15 cellular contexts compared by ENCODE assay signal in genomic region chr19:50557009-50557613, GRCh38. TPM values are rescaled to one million over a fixed set of nuclear protein-coding genes. Genes with fewer than 3 reads are reported as not detected.
DNase-seq lines count a peak whose midpoint lies in the region; ATAC-seq, FAIRE-seq and TF ChIP-seq lines count a peak whose summit lies in the region.
"Had no signal": no experiment of that assay in that cellular context is flagged by ENCODE, and none has a peak within 500 bp of the region (broad histone marks: within the 10 kb centered on the region; RNA-seq: fewer than 3 reads in every experiment).

No MANE protein-coding gene starts in this region.

- no peak for TF ChIP-seq CTCF in chondrocyte (IDR thresholded peaks at IDR 0.05)
- no peak for TF ChIP-seq CTCF in neural cell (IDR thresholded peaks at IDR 0.05; ENCODE audit: poor library complexity, severe bottlenecking)
- no peak for TF ChIP-seq CTCF in prostate gland (IDR thresholded peaks at IDR 0.05)
- no peak for TF ChIP-seq CTCF in tibial nerve (IDR thresholded peaks at IDR 0.05)

- no peak overlapping the region for H3K4me2 ChIP-seq in neural cell (ENCODE audit: low read length)

- no peaks in the 10 kb centered on the region for H3K27me3 ChIP-seq in CD4-positive, CD25-positive, alpha-beta regulatory T cell (ENCODE audit: control insufficient read depth, insufficient read depth, low read length)
- H3K27me3 ChIP-seq in neural cell (ENCODE audit: insufficient read depth, low read depth, low read length), result no peaks in the 10 kb centered on the region
- peaks cover 12% of the 10 kb centered on the region for H3K27me3 ChIP-seq in prostate gland (replicated peaks; ENCODE audit: insufficient read depth)
- peaks cover 0 to 78% of the 10 kb centered on the region in 2 donors for H3K27me3 ChIP-seq in tibial nerve

- H3K79me2 ChIP-seq in neural cell (replicated peaks; ENCODE audit: insufficient read depth, low read length), result peaks cover 65% of the 10 kb centered on the region

- no peak for ATAC-seq in CD4-positive, CD25-positive, alpha-beta regulatory T cell (ENCODE audit: low read depth in 2 of 2)
- no peak for ATAC-seq in activated T-cell treated with anti-CD3 and anti-CD28 coated beads, Interleukin-2, amount 50 U/mL, for 72 hours (replicated peaks in 1 of 2)

- no peak overlapping the region for H3K27ac ChIP-seq in CD4-positive, CD25-positive, alpha-beta regulatory T cell (ENCODE audit: insufficient read depth, low read length, poor library complexity, severe bottlenecking)
- H3K27ac ChIP-seq in neural cell (ENCODE audit: low read length), result peak overlapping the region; percentile 57
- no peak overlapping the region for H3K27ac ChIP-seq in prostate gland
- H3K27ac ChIP-seq in tibial nerve, result no peak overlapping the region
- H3K27ac ChIP-seq: brain microvascular endothelial cell had no signal

- TF ChIP-seq POLR2A in GM12891 (IDR thresholded peaks at IDR 0.05; ENCODE audit: low read depth, low read length), result no peak
- no peak for TF ChIP-seq POLR2A in prostate gland (IDR thresholded peaks at IDR 0.05)
- no peak for TF ChIP-seq POLR2A in tibial nerve (IDR thresholded peaks at IDR 0.05)

- no peak for FAIRE-seq in GM12891 (lab: Jason Lieb, UNC)

- H3K4me3 Mint-ChIP-seq in CD4-positive, CD25-positive, alpha-beta regulatory T cell, result peak overlapping the region in 3 of 4 donors; percentile 7 to 89 (median 8)
- H3K4me3 Mint-ChIP-seq in chondrocyte (ENCODE audit: unreplicated experiment), result peak overlapping the region; percentile 93
- peak overlapping the region in 1 of 2 donors; percentile 90 for H3K4me3 Mint-ChIP-seq in activated T-cell treated with anti-CD3 and anti-CD28 coated beads, Interleukin-2, amount 50 U/mL, for 72 hours

- H3K9me2 ChIP-seq in neural cell (ENCODE audit: insufficient read depth, low read length), result no peaks in the 10 kb centered on the region

- peak overlapping the region; percentile 44 for H3K9ac ChIP-seq in neural cell (ENCODE audit: low read length)

- H3K4me1 Mint-ChIP-seq in CD4-positive, CD25-positive, alpha-beta regulatory T cell, result peaks cover 0 to 17% (median 11%) of the 10 kb centered on the region in 4 donors
- H3K4me1 Mint-ChIP-seq in chondrocyte (ENCODE audit: low read depth), result peaks cover 10% of the 10 kb centered on the region
- peaks cover 5% of the 10 kb centered on the region for H3K4me1 Mint-ChIP-seq in activated T-cell treated with anti-CD3 and anti-CD28 coated beads, Interleukin-2, amount 50 U/mL, for 72 hours (ENCODE audit: low read depth)

- peaks cover 44% of the 10 kb centered on the region for H3K27me3 Mint-ChIP-seq in CD4-positive, CD25-positive, alpha-beta regulatory T cell
- peaks cover 44% of the 10 kb centered on the region for H3K27me3 Mint-ChIP-seq in chondrocyte (ENCODE audit: low read depth)
- H3K27me3 Mint-ChIP-seq in activated T-cell treated with anti-CD3 and anti-CD28 coated beads, Interleukin-2, amount 50 U/mL, for 72 hours (ENCODE audit: low read depth), result peaks cover 61% of the 10 kb centered on the region

- no peaks in the 10 kb centered on the region for H3F3A ChIP-seq in neural cell (ENCODE audit: insufficient read depth, low read length, poor library complexity, severe bottlenecking)

- no peak overlapping the region for H3K4me3 ChIP-seq in CD4-positive, CD25-positive, alpha-beta regulatory T cell (ENCODE audit: low read depth, low read length)
- peak overlapping the region; percentile 50 for H3K4me3 ChIP-seq in neural cell (ENCODE audit: low read length)
- H3K4me3 ChIP-seq in prostate gland, result no peak overlapping the region
- H3K4me3 ChIP-seq in tibial nerve, result peak overlapping the region in 1 of 4 donors; percentile 47

- no peak overlapping the region for H3K27ac Mint-ChIP-seq in CD4-positive, CD25-positive, alpha-beta regulatory T cell
- H3K27ac Mint-ChIP-seq in chondrocyte (ENCODE audit: unreplicated experiment), result no peak overlapping the region
- H3K27ac Mint-ChIP-seq in activated T-cell treated with anti-CD3 and anti-CD28 coated beads, Interleukin-2, amount 50 U/mL, for 72 hours, result no peak overlapping the region
- H3K27ac Mint-ChIP-seq: CD8-positive, alpha-beta memory T cell had no signal

- H3K9me3 Mint-ChIP-seq in CD4-positive, CD25-positive, alpha-beta regulatory T cell, result peaks cover 0 to 3% (median 0%) of the 10 kb centered on the region in 7 donors
- no peaks in the 10 kb centered on the region for H3K9me3 Mint-ChIP-seq in chondrocyte (ENCODE audit: low read depth)
- no peaks in the 10 kb centered on the region for H3K9me3 Mint-ChIP-seq in activated T-cell treated with anti-CD3 and anti-CD28 coated beads, Interleukin-2, amount 50 U/mL, for 72 hours
- H3K9me3 Mint-ChIP-seq: activated CD4-positive, alpha-beta T cell treated with anti-CD3 and anti-CD28 coated beads, Interleukin-2, amount 10 ng/mL, durations not matched to agents 7 days and 5 days; CD8-positive, alpha-beta memory T cell; T-helper 1 cell treated with Interleukin-12 subunit alpha and Interleukin-12 subunit beta and Interleukin-4 antibody, amounts not matched to agents 30 μg/mL and 1 μg/mL, for 36 hours had no signal

- intact Hi-C loops in prostate gland (cut with DNase I), result no loop called here

- H2AFZ ChIP-seq in neural cell (ENCODE audit: low read depth, low read length), result no peak overlapping the region

- DNase-seq in CD4-positive, CD25-positive, alpha-beta regulatory T cell, result no peak
- DNase-seq in HuH-7 (ENCODE audit: low spot score) (peak; percentile 54), chondrocyte (ENCODE audit: low spot score) (peak; percentile 81), GM12891 (ENCODE audit: insufficient read length, low spot score) (no peak), prostate gland (ENCODE audit: low spot score) (no peak), tibial nerve (ENCODE audit: low spot score in 2 of 2) (no peak)
- DNase-seq in activated T-cell treated with anti-CD3 and anti-CD28 coated beads, Interleukin-2, amount 50 U/mL, for 72 hours, result no peak

- H3K4me1 ChIP-seq in CD4-positive, CD25-positive, alpha-beta regulatory T cell (ENCODE audit: control insufficient read depth, insufficient read depth, low read length, poor library complexity, severe bottlenecking), result peaks cover 12% of the 10 kb centered on the region
- H3K4me1 ChIP-seq in prostate gland (replicated peaks), result no peaks in the 10 kb centered on the region
- peaks cover 0 to 15% (median 3%) of the 10 kb centered on the region in 4 donors for H3K4me1 ChIP-seq in tibial nerve

- TF ChIP-seq RAD21 in neural cell (conservative IDR thresholded peaks at IDR 0.05), result no peak

- 15% methylated on average over 20 of the region's 20 CpGs for WGBS in prostate gland
- 20 to 21% methylated on average over 17 to 20 of the region's 20 CpGs for WGBS in tibial nerve, 2 donors

- no peaks in the 10 kb centered on the region for H3K9me3 ChIP-seq in CD4-positive, CD25-positive, alpha-beta regulatory T cell (ENCODE audit: control insufficient read depth in 2 of 2, low read length in 2 of 2)
- H3K9me3 ChIP-seq in neural cell (ENCODE audit: low read length), result no peaks in the 10 kb centered on the region
- no peaks in the 10 kb centered on the region for H3K9me3 ChIP-seq in prostate gland
- H3K9me3 ChIP-seq in tibial nerve, result no peaks in the 10 kb centered on the region

- peaks cover 17% of the 10 kb centered on the region for H4K20me1 ChIP-seq in neural cell (ENCODE audit: insufficient read depth)

- TF ChIP-seq EP300 in neural cell (conservative IDR thresholded peaks at IDR 0.05; ENCODE audit: poor library complexity, severe bottlenecking) (no peak), tibial nerve (IDR thresholded peaks at IDR 0.05) (no peak)

- no peaks in the 10 kb centered on the region for H3K36me3 ChIP-seq in CD4-positive, CD25-positive, alpha-beta regulatory T cell (ENCODE audit: control insufficient read depth, insufficient read depth, low read length)
- H3K36me3 ChIP-seq in neural cell (ENCODE audit: insufficient read depth, low read length) (peaks cover 4% of the 10 kb centered on the region), prostate gland (no peaks in the 10 kb centered on the region), tibial nerve (no peaks in the 10 kb centered on the region)
- H3K36me3 ChIP-seq: brain microvascular endothelial cell had no signal

- no peaks in the 10 kb centered on the region for H3K36me3 Mint-ChIP-seq in CD4-positive, CD25-positive, alpha-beta regulatory T cell
- no peaks in the 10 kb centered on the region for H3K36me3 Mint-ChIP-seq in chondrocyte (ENCODE audit: low read depth)
- no peaks in the 10 kb centered on the region for H3K36me3 Mint-ChIP-seq in activated T-cell treated with anti-CD3 and anti-CD28 coated beads, Interleukin-2, amount 50 U/mL, for 72 hours (ENCODE audit: insufficient read depth in 2 of 2)
- H3K36me3 Mint-ChIP-seq: CD8-positive, alpha-beta memory T cell had no signal

TF ChIP-seq in neural cell, 6 proteins besides CTCF, POLR2A, EP300 and RAD21 (continues in another document):
- no peak for TF ChIP-seq POLR2AphosphoS5 (IDR thresholded peaks at IDR 0.05)
- no peak for TF ChIP-seq SMC3 (conservative IDR thresholded peaks at IDR 0.05; ENCODE audit: poor library complexity)

TF ChIP-seq in GM12891, 5 proteins besides CTCF, POLR2A, EP300 and RAD21 (continues in another document):
- no peak for TF ChIP-seq TAF1 (IDR thresholded peaks at IDR 0.05; ENCODE audit: low read depth, low read length)

RNA-seq across cellular contexts. Expression of gene LRRC4B, which starts 11.1 kb away (rescaled TPM):
- not detected for total RNA-seq in CD4-positive, CD25-positive, alpha-beta regulatory T cell
- polyA plus RNA-seq in CD4-positive, CD25-positive, alpha-beta regulatory T cell, result not detected
- total RNA-seq in chondrocyte (0.31 to 1.2 TPM (median 0.52 TPM) in 3 replicates), prostate gland (1 to 10 TPM; 5.6 to 7.9 TPM), tibial nerve (1 to 10 TPM; 1.0 to 3.7 (median 2.8) TPM)
- polyA plus RNA-seq in neural cell, result 83.1 and 98.9 TPM in 2 replicates
- polyA minus RNA-seq in neural cell, result 151 and 186 TPM in 2 replicates
- 0.09 TPM for polyA plus RNA-seq in GM12891 (2012; ENCODE audit: low read depth, missing spikeins)
- under 1 TPM in 1 of 2 donors, not detected in 1; 0.58 TPM for total RNA-seq in activated T-cell treated with anti-CD3 and anti-CD28 coated beads, Interleukin-2, amount 50 U/mL, for 72 hours
- total RNA-seq: activated CD4-positive, alpha-beta T cell treated with anti-CD3 and anti-CD28 coated beads, Interleukin-2, amount 10 ng/mL, durations not matched to agents 7 days and 5 days; CD8-positive, alpha-beta memory T cell; M059J had no signal
- polyA plus RNA-seq: CD8-positive, alpha-beta memory T cell had no signal

RNA-seq across cellular contexts. Expression of gene ASPDH, which starts 43.4 kb away (rescaled TPM):
- total RNA-seq in CD4-positive, CD25-positive, alpha-beta regulatory T cell, result not detected
- not detected for polyA plus RNA-seq in CD4-positive, CD25-positive, alpha-beta regulatory T cell
- total RNA-seq in chondrocyte (not detected in 3 replicates), prostate gland (not detected), tibial nerve (not detected)
- 0.98 TPM in 1 of 2 replicates, not detected in the other for polyA plus RNA-seq in neural cell
- not detected in 2 replicates for polyA minus RNA-seq in neural cell
- 0.32 TPM for polyA plus RNA-seq in GM12891 (2012; ENCODE audit: low read depth, missing spikeins)
- total RNA-seq in activated T-cell treated with anti-CD3 and anti-CD28 coated beads, Interleukin-2, amount 50 U/mL, for 72 hours, result not detected
- total RNA-seq: activated CD4-positive, alpha-beta T cell treated with anti-CD3 and anti-CD28 coated beads, Interleukin-2, amount 10 ng/mL, durations not matched to agents 7 days and 5 days; CD8-positive, alpha-beta memory T cell; M059J; mucosa of gallbladder; sciatic nerve had no signal
- polyA plus RNA-seq: CD8-positive, alpha-beta memory T cell had no signal

RNA-seq across cellular contexts. Expression of gene JOSD2, which starts 46.1 kb away (rescaled TPM):
- 18.5 TPM for total RNA-seq in CD4-positive, CD25-positive, alpha-beta regulatory T cell
- polyA plus RNA-seq in CD4-positive, CD25-positive, alpha-beta regulatory T cell, result 10 to 100 TPM; 16.6 to 37.7 (median 28.4) TPM
- total RNA-seq in chondrocyte (42.5 to 44.7 TPM (median 43.1 TPM) in 3 replicates), prostate gland (10 to 100 TPM; 29.4 to 31.7 TPM), tibial nerve (10 to 100 TPM; 32.3 to 52.2 (median 38.8) TPM)
- 6.6 and 10.7 TPM in 2 replicates for polyA plus RNA-seq in neural cell
- polyA minus RNA-seq in neural cell, result 2.8 and 2.9 TPM in 2 replicates
- polyA plus RNA-seq in GM12891 (2012; ENCODE audit: low read depth, missing spikeins), result 19.6 TPM
- 10 to 100 TPM; 27.6 to 34.0 TPM for total RNA-seq in activated T-cell treated with anti-CD3 and anti-CD28 coated beads, Interleukin-2, amount 50 U/mL, for 72 hours

Comparison
In these comparisons a context has a peak if more than half of its experiments do, and no peak if none do; other contexts are left out.
1. DNase-seq: peak in HuH-7 (single experiment) and chondrocyte (single experiment); none in CD4-positive, CD25-positive, alpha-beta regulatory T cell (0 of 3), GM12891 (single experiment), prostate gland (single experiment), tibial nerve (0 of 2) and activated T-cell treated with anti-CD3 and anti-CD28 coated beads, Interleukin-2, amount 50 U/mL, for 72 hours (0 of 2).